ENCODE assay signal across 31 cellular contexts in the genomic region with DNA sequence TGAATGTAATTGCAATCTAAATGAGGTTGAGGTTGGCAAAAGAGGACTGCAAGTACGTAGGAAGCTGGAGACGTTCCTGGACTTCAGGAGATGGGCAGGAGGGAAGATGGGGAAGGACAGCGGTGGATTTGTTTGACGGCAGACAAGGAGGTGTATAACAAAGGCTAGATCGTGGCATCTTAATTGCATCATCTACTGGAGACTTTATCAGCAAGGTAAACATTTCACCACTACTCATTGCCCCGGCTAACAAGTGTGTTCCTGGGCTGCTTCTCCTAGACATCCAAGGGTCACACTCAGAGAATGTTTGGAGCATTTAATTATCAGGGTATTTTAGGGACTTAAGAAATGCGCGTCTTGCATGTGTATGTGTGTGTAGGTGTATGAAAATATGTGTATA.
A peak's percentile ranks its signal among the peaks of the same experiment; 100 is the strongest.
DNase-seq lines count a peak whose midpoint lies in the region; ATAC-seq, FAIRE-seq and TF ChIP-seq lines count a peak whose summit lies in the region.
"Had no signal": no experiment of that assay in that cellular context is flagged by ENCODE, and none has a peak within 500 bp of the region (broad histone marks: within the 10 kb centered on the region; RNA-seq: fewer than 3 reads in every experiment).

No MANE protein-coding gene starts in this region.

- no CpG with 5 or more reads among the region's 8 CpGs for WGBS in mesendoderm (ENCODE audit: extremely low coverage, insufficient coverage, low lambda C conversion rate)

- peaks cover 37% of the 10 kb centered on the region for H3K27me3 Mint-ChIP-seq in activated CD8-positive, alpha-beta memory T cell treated with anti-CD3 and anti-CD28 coated beads, Interleukin-2, amount 10 ng/mL, durations not matched to agents 7 days and 5 days
- H3K27me3 Mint-ChIP-seq in WTC11 (ENCODE audit: low read depth), result no peaks in the 10 kb centered on the region
- peaks cover 29% of the 10 kb centered on the region for H3K27me3 Mint-ChIP-seq in activated CD4-positive, alpha-beta T cell treated with anti-CD3 and anti-CD28 coated beads, Interleukin-2, amount 10 ng/mL, durations not matched to agents 7 days and 5 days

- no peak for ATAC-seq in activated CD8-positive, alpha-beta memory T cell treated with anti-CD3 and anti-CD28 coated beads, Interleukin-2, amount 10 ng/mL, durations not matched to agents 7 days and 5 days
- ATAC-seq in WTC11, result no peak
- ATAC-seq: PC-3, Right ventricle myocardium inferior, SK-N-SH treated with all-trans-retinoic acid at 6 μM for 48 hours had no signal

- in situ Hi-C loops in GM13976 (cut with MboI; ENCODE audit: low sequenced_read_pairs, unreplicated experiment), result no loop called here

- peaks cover 5% of the 10 kb centered on the region for H3K27me3 ChIP-seq in bronchial epithelial cell (ENCODE audit: control insufficient read depth, insufficient read depth, low read length)
- no peaks in the 10 kb centered on the region for H3K27me3 ChIP-seq in mesendoderm (ENCODE audit: insufficient read depth, low read length, poor library complexity)

- H3K4me2 ChIP-seq in mesendoderm (ENCODE audit: low read length), result no peak overlapping the region

- no peak overlapping the region for H3K18ac ChIP-seq in mesendoderm (ENCODE audit: low read length)

- POLR2A ChIA-PET in WTC11 (lab: Charles Lee), result no interaction called here
- POLR2A ChIA-PET in activated CD4-positive, alpha-beta T cell treated with anti-CD3 and anti-CD28 coated beads, Interleukin-2, amount 10 ng/mL, durations not matched to agents 7 days and 5 days (lab: Charles Lee), result no interaction called here

- no peaks in the 10 kb centered on the region for H3K4me1 Mint-ChIP-seq in activated CD8-positive, alpha-beta memory T cell treated with anti-CD3 and anti-CD28 coated beads, Interleukin-2, amount 10 ng/mL, durations not matched to agents 7 days and 5 days
- H3K4me1 Mint-ChIP-seq in WTC11, result peaks cover 40% of the 10 kb centered on the region
- no peaks in the 10 kb centered on the region for H3K4me1 Mint-ChIP-seq in activated CD4-positive, alpha-beta T cell treated with anti-CD3 and anti-CD28 coated beads, Interleukin-2, amount 10 ng/mL, durations not matched to agents 7 days and 5 days
- H3K4me1 Mint-ChIP-seq: CD14-positive monocyte had no signal

- peaks cover 4% of the 10 kb centered on the region for H3K4me1 ChIP-seq in mesendoderm (ENCODE audit: control insufficient read depth, low read depth, low read length)
- H3K4me1 ChIP-seq: BE2C, SJCRH30 had no signal

- no peak overlapping the region for H3K4ac ChIP-seq in mesendoderm (ENCODE audit: low read depth, low read length)

- H3K4me3 ChIP-seq in bronchial epithelial cell (ENCODE audit: low read depth, low read length) (no peak overlapping the region), mesendoderm (ENCODE audit: low read length) (no peak overlapping the region)
- H3K4me3 ChIP-seq: SJCRH30 had no signal

- no peak overlapping the region for H3K56ac ChIP-seq in mesendoderm (ENCODE audit: low read length)

- H3K27ac ChIP-seq in mesendoderm (ENCODE audit: low read depth, low read length), result no peak overlapping the region
- H3K27ac ChIP-seq: 22Rv1, SJCRH30 had no signal

- H3K36me3 ChIP-seq in bronchial epithelial cell (ENCODE audit: control insufficient read depth, insufficient read depth, low read length) (no peaks in the 10 kb centered on the region), mesendoderm (ENCODE audit: control insufficient read depth, insufficient read depth, low read length) (no peaks in the 10 kb centered on the region)
- H3K36me3 ChIP-seq: BE2C, SJCRH30 had no signal

- H2AK5ac ChIP-seq in mesendoderm (ENCODE audit: low read length), result no peak overlapping the region

- CTCF ChIA-PET in activated CD8-positive, alpha-beta memory T cell treated with anti-CD3 and anti-CD28 coated beads, Interleukin-2, amount 10 ng/mL, durations not matched to agents 7 days and 5 days (lab: Charles Lee), result no interaction called here
- CTCF ChIA-PET in WTC11 (lab: Charles Lee), result interaction anchor here (0.6 to 0.8 kb wide), 2 partner anchors 26 to 181 kb away, joined by 3 read pairs; no protein-coding TSS in a partner anchor
- CTCF ChIA-PET in activated CD4-positive, alpha-beta T cell treated with anti-CD3 and anti-CD28 coated beads, Interleukin-2, amount 10 ng/mL, durations not matched to agents 7 days and 5 days (lab: Charles Lee), result no interaction called here

- no peak overlapping the region for H3K23ac ChIP-seq in mesendoderm (ENCODE audit: low read length)

- peak; percentile 36 for FAIRE-seq in bronchial epithelial cell (lab: Jason Lieb, UNC)
- FAIRE-seq: GM12892 had no signal

- H3K9me3 Mint-ChIP-seq in activated CD8-positive, alpha-beta memory T cell treated with anti-CD3 and anti-CD28 coated beads, Interleukin-2, amount 10 ng/mL, durations not matched to agents 7 days and 5 days (ENCODE audit: low read depth), result no peaks in the 10 kb centered on the region
- H3K9me3 Mint-ChIP-seq in WTC11, result no peaks in the 10 kb centered on the region
- no peaks in the 10 kb centered on the region for H3K9me3 Mint-ChIP-seq in activated CD4-positive, alpha-beta T cell treated with anti-CD3 and anti-CD28 coated beads, Interleukin-2, amount 10 ng/mL, durations not matched to agents 7 days and 5 days
- H3K9me3 Mint-ChIP-seq: CD8-positive, alpha-beta memory T cell; H9 had no signal

- H3K27ac Mint-ChIP-seq in activated CD8-positive, alpha-beta memory T cell treated with anti-CD3 and anti-CD28 coated beads, Interleukin-2, amount 10 ng/mL, durations not matched to agents 7 days and 5 days, result no peak overlapping the region
- no peak overlapping the region for H3K27ac Mint-ChIP-seq in WTC11
- H3K27ac Mint-ChIP-seq in activated CD4-positive, alpha-beta T cell treated with anti-CD3 and anti-CD28 coated beads, Interleukin-2, amount 10 ng/mL, durations not matched to agents 7 days and 5 days, result no peak overlapping the region
- H3K27ac Mint-ChIP-seq: CD14-positive monocyte; CD8-positive, alpha-beta memory T cell; H9 had no signal

- no peaks in the 10 kb centered on the region for H3K79me1 ChIP-seq in mesendoderm (ENCODE audit: low read length)

- no peak overlapping the region for H4K5ac ChIP-seq in mesendoderm (ENCODE audit: low read length)

- H2BK5ac ChIP-seq in mesendoderm (ENCODE audit: low read length), result no peak overlapping the region

- no peaks in the 10 kb centered on the region for H3K79me2 ChIP-seq in mesendoderm (ENCODE audit: control insufficient read depth, insufficient read depth, low read length)

- H3K4me3 Mint-ChIP-seq in activated CD8-positive, alpha-beta memory T cell treated with anti-CD3 and anti-CD28 coated beads, Interleukin-2, amount 10 ng/mL, durations not matched to agents 7 days and 5 days, result no peak overlapping the region
- no peak overlapping the region for H3K4me3 Mint-ChIP-seq in WTC11
- H3K4me3 Mint-ChIP-seq in activated CD4-positive, alpha-beta T cell treated with anti-CD3 and anti-CD28 coated beads, Interleukin-2, amount 10 ng/mL, durations not matched to agents 7 days and 5 days, result no peak overlapping the region
- H3K4me3 Mint-ChIP-seq: CD14-positive monocyte; CD8-positive, alpha-beta memory T cell; H9 had no signal

- H2BK15ac ChIP-seq in mesendoderm (replicated peaks; ENCODE audit: low read depth), result no peak overlapping the region

- H3K36me3 Mint-ChIP-seq in activated CD8-positive, alpha-beta memory T cell treated with anti-CD3 and anti-CD28 coated beads, Interleukin-2, amount 10 ng/mL, durations not matched to agents 7 days and 5 days, result no peaks in the 10 kb centered on the region
- H3K36me3 Mint-ChIP-seq in WTC11, result no peaks in the 10 kb centered on the region
- H3K36me3 Mint-ChIP-seq in activated CD4-positive, alpha-beta T cell treated with anti-CD3 and anti-CD28 coated beads, Interleukin-2, amount 10 ng/mL, durations not matched to agents 7 days and 5 days (ENCODE audit: low read depth), result no peaks in the 10 kb centered on the region
- H3K36me3 Mint-ChIP-seq: CD14-positive monocyte had no signal

- H2BK120ac ChIP-seq in mesendoderm (ENCODE audit: low read depth, low read length), result no peak overlapping the region

- H4K8ac ChIP-seq in mesendoderm (ENCODE audit: low read depth, low read length), result no peak overlapping the region

- TF ChIP-seq CTCF in bronchial epithelial cell (IDR thresholded peaks at IDR 0.05; ENCODE audit: insufficient read depth, low read length, severe bottlenecking) (no peak), GM13976 (IDR thresholded peaks at IDR 0.05; ENCODE audit: borderline replicate concordance, control extremely low read depth, extremely low read depth, insufficient read depth, missing control alignments) (no peak), WTC11 (IDR thresholded peaks at IDR 0.05) (no peak)

- peak; percentile 27 for DNase-seq in activated CD8-positive, alpha-beta memory T cell treated with anti-CD3 and anti-CD28 coated beads, Interleukin-2, amount 10 ng/mL, durations not matched to agents 7 days and 5 days
- DNase-seq in activated CD8-positive, alpha-beta memory T cell treated with anti-CD3 and anti-CD28 coated beads, Interleukin-2, amount 50 U/mL, for 48 hours, result no peak
- DNase-seq in bronchial epithelial cell (ENCODE audit: low read depth), result peak; percentile 14
- peak; percentile 40 for DNase-seq in mesendoderm
- no peak for DNase-seq in GM13976 (ENCODE audit: low spot score)
- no peak for DNase-seq in WTC11 (ENCODE audit: low spot score)
- no peak for DNase-seq in activated CD4-positive, alpha-beta T cell treated with anti-CD3 and anti-CD28 coated beads, Interleukin-2, amount 10 ng/mL, durations not matched to agents 7 days and 5 days
- no peak for DNase-seq in DMS79 treated with DMSO at 0.1 percent for 48 hours (lab: John Stamatoyannopoulos, UW)
- DNase-seq: ACHN; BE2C; Calu3; CD8-positive, alpha-beta memory T cell; DND-41; H9; KBM-7; MM.1S; NCI-H1048; NCI-H1417; NCI-H1694; NCI-H2029 treated with DMSO at 0.1 percent for 48 hours; NCI-H2171; NCI-H345; NCI-H524; NCI-H774; PC-3; SJCRH30 had no signal

- no peak overlapping the region for H3K9ac ChIP-seq in mesendoderm (ENCODE audit: low read length)

TF ChIP-seq in WTC11, 78 proteins besides CTCF, POLR2A, EP300 and RAD21 (continues in another document):
- no peak for TF ChIP-seq RELA (CRISPR knock-in tag; IDR thresholded peaks at IDR 0.05; ENCODE audit: borderline replicate concordance)

Comparison
In these comparisons a context has a peak if more than half of its experiments do, and no peak if none do; other contexts are left out.
1. DNase-seq: peak in activated CD8-positive, alpha-beta memory T cell treated with anti-CD3 and anti-CD28 coated beads, Interleukin-2, amount 10 ng/mL, durations not matched to agents 7 days and 5 days (single experiment), bronchial epithelial cell (single experiment) and mesendoderm (single experiment); none in activated CD8-positive, alpha-beta memory T cell treated with anti-CD3 and anti-CD28 coated beads, Interleukin-2, amount 50 U/mL, for 48 hours (single experiment), GM13976 (single experiment), WTC11 (single experiment), activated CD4-positive, alpha-beta T cell treated with anti-CD3 and anti-CD28 coated beads, Interleukin-2, amount 10 ng/mL, durations not matched to agents 7 days and 5 days (single experiment) and DMS79 treated with DMSO at 0.1 percent for 48 hours (single experiment).